ENCODE assay signal across 15 cellular contexts in the genomic region with DNA sequence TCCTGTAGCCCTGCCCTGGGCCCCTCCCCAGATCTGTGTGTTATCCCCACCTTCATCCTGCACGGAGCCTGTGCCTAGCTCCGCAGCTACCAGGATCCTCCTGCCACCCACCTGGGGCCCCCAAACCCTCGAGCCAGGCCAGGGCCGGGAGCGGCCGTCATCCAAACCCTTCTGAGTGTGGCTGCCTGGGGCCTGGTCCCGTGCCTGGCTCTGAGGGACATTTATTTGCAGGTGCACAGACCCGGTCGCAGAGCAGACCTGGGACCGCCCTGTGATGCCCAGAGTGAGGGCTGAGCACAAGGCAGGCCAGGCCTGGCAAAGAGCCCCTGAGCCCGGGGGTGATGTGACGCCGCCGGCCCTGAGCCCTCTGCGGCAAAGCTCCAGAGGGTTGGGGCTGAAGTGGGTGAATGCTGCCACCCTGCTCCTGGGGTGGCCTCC. TPM values are rescaled to one million over a fixed set of nuclear protein-coding genes. Genes with fewer than 3 reads are reported as not detected.
A peak's percentile ranks its signal among the peaks of the same experiment; 100 is the strongest.
DNase-seq lines count a peak whose midpoint lies in the region; ATAC-seq and TF ChIP-seq lines count a peak whose summit lies in the region.
"Had no signal": no experiment of that assay in that cellular context is flagged by ENCODE, and none has a peak within 500 bp of the region (broad histone marks: within the 10 kb centered on the region; RNA-seq: fewer than 3 reads in every experiment).

No MANE protein-coding gene starts in this region.

- H3K27ac Mint-ChIP-seq in WTC11: no peak overlapping the region
- no peak overlapping the region for H3K27ac Mint-ChIP-seq in activated T-cell treated with anti-CD3 and anti-CD28 coated beads, Interleukin-2, amount 50 U/mL, for 72 hours

- H3K4me3 Mint-ChIP-seq in WTC11: no peak overlapping the region
- H3K4me3 Mint-ChIP-seq in activated T-cell treated with anti-CD3 and anti-CD28 coated beads, Interleukin-2, amount 50 U/mL, for 72 hours: no peak overlapping the region

- ATAC-seq in Right ventricle myocardium superior (ENCODE audit: poor library complexity) (no peak), left ventricle myocardium superior (no peak), esophagus mucosa (peak; percentile 8), WTC11 (no peak)
- ATAC-seq in activated T-cell treated with anti-CD3 and anti-CD28 coated beads, Interleukin-2, amount 50 U/mL, for 72 hours (replicated peaks in 1 of 2): no peak
- ATAC-seq: HCT116 had no signal

- no peaks in the 10 kb centered on the region; the same call in 1 of the 2 replicates for H3K27me3 Mint-ChIP-seq in WTC11 (ENCODE audit: low read depth)
- H3K27me3 Mint-ChIP-seq in activated T-cell treated with anti-CD3 and anti-CD28 coated beads, Interleukin-2, amount 50 U/mL, for 72 hours (ENCODE audit: low read depth): no peaks in the 10 kb centered on the region

- no peaks in the 10 kb centered on the region for H3K36me3 Mint-ChIP-seq in WTC11
- H3K36me3 Mint-ChIP-seq in activated T-cell treated with anti-CD3 and anti-CD28 coated beads, Interleukin-2, amount 50 U/mL, for 72 hours (ENCODE audit: insufficient read depth in 2 of 2): peaks cover 0 to 1% of the 10 kb centered on the region in 2 donors

- DNase-seq in Right ventricle myocardium superior (peak; percentile 42), left ventricle myocardium superior (no peak), posterior vena cava (ENCODE audit: low spot score) (peak; percentile 72), ureter (ENCODE audit: low spot score) (peak; percentile 40), NCI-H748 treated with DMSO at 0.1 percent for 48 hours (lab: John Stamatoyannopoulos, UW) (no peak), WTC11 (ENCODE audit: low spot score) (no peak)
- no peak for DNase-seq in activated T-cell treated with anti-CD3 and anti-CD28 coated beads, Interleukin-2, amount 50 U/mL, for 72 hours
- DNase-seq: COR-L47; DMS53; NCI-H1436 treated with DMSO at 0.1 percent for 48 hours; NCI-H226; NCI-H526 treated with DMSO at 0.1 percent for 48 hours; NK-92 treated with Interleukin-12 subunit alpha and Interleukin-12 subunit beta, amount 100 ng/mL, for 24 hours had no signal

- peaks cover under 1% of the 10 kb centered on the region for H3K4me1 Mint-ChIP-seq in WTC11
- no peaks in the 10 kb centered on the region for H3K4me1 Mint-ChIP-seq in activated T-cell treated with anti-CD3 and anti-CD28 coated beads, Interleukin-2, amount 50 U/mL, for 72 hours (ENCODE audit: low read depth)

- H3K9me3 Mint-ChIP-seq in WTC11: peaks cover 6% of the 10 kb centered on the region
- peaks cover 1% of the 10 kb centered on the region in 2 donors for H3K9me3 Mint-ChIP-seq in activated T-cell treated with anti-CD3 and anti-CD28 coated beads, Interleukin-2, amount 50 U/mL, for 72 hours

- POLR2A ChIA-PET in WTC11 (lab: Charles Lee): no interaction called here

- TF ChIP-seq CTCF in WTC11 (IDR thresholded peaks at IDR 0.05): no peak

- intact Hi-C loops in Right ventricle myocardium superior (cut with DNase I): no loop called here
- intact Hi-C loops in left ventricle myocardium superior (cut with micrococcal nuclease): loop anchor here (10.0 kb wide), 1 partner anchor 45 kb away; no protein-coding TSS in a partner anchor
- intact Hi-C loops in posterior vena cava (cut with DNase I): loop anchor here in 1 of 2 donors (10.0 kb wide), 1 partner anchor 45 kb away; no protein-coding TSS in a partner anchor

- CTCF ChIA-PET in WTC11 (lab: Charles Lee): interaction anchor here (1.6 kb wide), 1 partner anchor 124 kb away, joined by 3 read pairs; no protein-coding TSS in a partner anchor

TF ChIP-seq in WTC11, 78 proteins besides CTCF, POLR2A, EP300 and RAD21:
- TF ChIP-seq CBFB (CRISPR knock-in tag; IDR thresholded peaks at IDR 0.05; ENCODE audit: low read depth): no peak
- TF ChIP-seq, protein P1, sequence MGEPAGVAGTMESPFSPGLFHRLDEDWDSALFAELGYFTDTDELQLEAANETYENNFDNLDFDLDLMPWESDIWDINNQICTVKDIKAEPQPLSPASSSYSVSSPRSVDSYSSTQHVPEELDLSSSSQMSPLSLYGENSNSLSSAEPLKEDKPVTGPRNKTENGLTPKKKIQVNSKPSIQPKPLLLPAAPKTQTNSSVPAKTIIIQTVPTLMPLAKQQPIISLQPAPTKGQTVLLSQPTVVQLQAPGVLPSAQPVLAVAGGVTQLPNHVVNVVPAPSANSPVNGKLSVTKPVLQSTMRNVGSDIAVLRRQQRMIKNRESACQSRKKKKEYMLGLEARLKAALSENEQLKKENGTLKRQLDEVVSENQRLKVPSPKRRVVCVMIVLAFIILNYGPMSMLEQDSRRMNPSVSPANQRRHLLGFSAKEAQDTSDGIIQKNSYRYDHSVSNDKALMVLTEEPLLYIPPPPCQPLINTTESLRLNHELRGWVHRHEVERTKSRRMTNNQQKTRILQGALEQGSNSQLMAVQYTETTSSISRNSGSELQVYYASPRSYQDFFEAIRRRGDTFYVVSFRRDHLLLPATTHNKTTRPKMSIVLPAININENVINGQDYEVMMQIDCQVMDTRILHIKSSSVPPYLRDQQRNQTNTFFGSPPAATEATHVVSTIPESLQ (CRISPR knock-in tag; IDR thresholded peaks at IDR 0.05): no peak
- TF ChIP-seq TCF7 (CRISPR knock-in tag; IDR thresholded peaks at IDR 0.05; ENCODE audit: low read depth): no peak
- TF ChIP-seq OVOL2 (CRISPR knock-in tag; IDR thresholded peaks at IDR 0.05; ENCODE audit: borderline replicate concordance): no peak
- TF ChIP-seq MYBL2 (CRISPR knock-in tag; IDR thresholded peaks at IDR 0.05): no peak
- no peak for TF ChIP-seq NR2C2 (CRISPR knock-in tag; IDR thresholded peaks at IDR 0.05)
- no peak for TF ChIP-seq FOXJ3 (CRISPR knock-in tag; IDR thresholded peaks at IDR 0.05; ENCODE audit: borderline replicate concordance)
- TF ChIP-seq ZNF396 (CRISPR knock-in tag; IDR thresholded peaks at IDR 0.05; ENCODE audit: borderline replicate concordance): no peak
- no peak for TF ChIP-seq NR1H2 (CRISPR knock-in tag; IDR thresholded peaks at IDR 0.05)
- no peak for TF ChIP-seq ZNF263 (CRISPR knock-in tag; IDR thresholded peaks at IDR 0.05; ENCODE audit: low read depth)

RNA-seq across cellular contexts. Expression of a gene that starts 27.4 kb away (rescaled TPM):
- 99.1 TPM for total RNA-seq in Right ventricle myocardium superior
- total RNA-seq in left ventricle myocardium superior: 108 TPM
- 14.3 TPM for total RNA-seq in esophagus mucosa
- 100 to 1,000 TPM in 1 of 2 donors, 10 to 100 TPM in 1; 65.2 to 102 TPM for total RNA-seq in posterior vena cava
- 63.5 TPM for total RNA-seq in ureter
- total RNA-seq in WTC11 (2021): 20.0 to 22.1 TPM (median 21.5 TPM) in 3 replicates
- 10 to 100 TPM; 11.0 to 14.9 TPM for total RNA-seq in activated T-cell treated with anti-CD3 and anti-CD28 coated beads, Interleukin-2, amount 50 U/mL, for 72 hours

Comparison
In these comparisons a context has a peak if more than half of its experiments do, and no peak if none do; other contexts are left out.
1. DNase-seq: peak in Right ventricle myocardium superior (single experiment), posterior vena cava (single experiment) and ureter (single experiment); none in left ventricle myocardium superior (single experiment), NCI-H748 treated with DMSO at 0.1 percent for 48 hours (single experiment), WTC11 (single experiment) and activated T-cell treated with anti-CD3 and anti-CD28 coated beads, Interleukin-2, amount 50 U/mL, for 72 hours (0 of 2).